Comparison of ENCODE assay signal across 13 cellular contexts in the genomic region with DNA sequence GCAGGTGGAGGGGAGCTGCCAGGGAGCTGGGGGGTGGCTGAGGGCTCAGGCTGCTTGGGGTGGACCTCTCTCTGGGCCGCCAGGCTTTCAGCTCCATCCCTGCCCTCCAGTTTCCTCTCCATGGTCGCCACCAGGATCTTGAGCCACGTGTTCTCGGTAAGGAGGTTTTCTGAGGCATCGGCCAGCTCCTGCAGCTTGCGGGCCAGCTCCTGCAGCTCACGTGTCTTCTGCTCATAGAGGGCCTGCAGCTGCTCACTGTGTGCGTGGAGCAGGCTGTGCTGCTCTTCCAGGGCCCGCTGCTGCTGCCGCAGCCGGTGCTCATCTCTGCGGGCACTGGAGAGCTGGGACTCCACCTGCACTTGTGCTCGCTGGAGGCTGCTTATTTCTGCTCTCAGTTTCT. TPM values are rescaled to one million over a fixed set of nuclear protein-coding genes. Genes with fewer than 3 reads are reported as not detected.
DNase-seq lines count a peak whose midpoint lies in the region; ATAC-seq and TF ChIP-seq lines count a peak whose summit lies in the region.
"Had no signal": no experiment of that assay in that cellular context is flagged by ENCODE, and none has a peak within 500 bp of the region (broad histone marks: within the 10 kb centered on the region; RNA-seq: fewer than 3 reads in every experiment).

No MANE protein-coding gene starts in this region.

- no peak overlapping the region for H3K4me3 Mint-ChIP-seq in activated naive CD4-positive, alpha-beta T cell treated with anti-CD3 and anti-CD28 coated beads, Interleukin-2, amount 50 U/mL, for 24 hours

- H3K27ac ChIP-seq in WERI-Rb-1 = peak overlapping the region; percentile 38; the same call in 1 of the 2 replicates
- no peak overlapping the region for H3K27ac ChIP-seq in suprapubic skin
- H3K27ac ChIP-seq in upper lobe of left lung = peak overlapping the region in 2 of 4 donors; percentile 61 to 71

- H3K9me3 ChIP-seq in WERI-Rb-1 (ENCODE audit: severe bottlenecking) = no peaks in the 10 kb centered on the region
- no peaks in the 10 kb centered on the region for H3K9me3 ChIP-seq in suprapubic skin
- no peaks in the 10 kb centered on the region for H3K9me3 ChIP-seq in upper lobe of left lung

- no peak overlapping the region for H3K4me3 ChIP-seq in WERI-Rb-1 (ENCODE audit: low read depth, low read length)
- H3K4me3 ChIP-seq in suprapubic skin = no peak overlapping the region
- no peak overlapping the region for H3K4me3 ChIP-seq in upper lobe of left lung

- TF ChIP-seq EP300 in suprapubic skin (IDR thresholded peaks at IDR 0.05) = no peak
- TF ChIP-seq EP300 in upper lobe of left lung (IDR thresholded peaks at IDR 0.05) = no peak

- no peak for TF ChIP-seq POLR2A in suprapubic skin (IDR thresholded peaks at IDR 0.05)
- TF ChIP-seq POLR2A in upper lobe of left lung (IDR thresholded peaks at IDR 0.05) = no peak

- H3K36me3 ChIP-seq in WERI-Rb-1 (peaks cover 93% of the 10 kb centered on the region), suprapubic skin (peaks cover 68% of the 10 kb centered on the region), upper lobe of left lung (peaks cover 7 to 85% (median 51%) of the 10 kb centered on the region in 4 donors)

- WGBS in suprapubic skin = 95% methylated on average over 4 of the region's 13 CpGs
- WGBS in upper lobe of left lung, 2 donors = 90 to 92% methylated on average over 7 to 13 of the region's 13 CpGs

- TF ChIP-seq CTCF in WERI-Rb-1 (IDR thresholded peaks at IDR 0.05; ENCODE audit: low read depth, low read length) (no peak), suprapubic skin (IDR thresholded peaks at IDR 0.05) (no peak), upper lobe of left lung (IDR thresholded peaks at IDR 0.05) (no peak)

- H3K27me3 Mint-ChIP-seq in activated naive CD4-positive, alpha-beta T cell treated with anti-CD3 and anti-CD28 coated beads, Interleukin-2, amount 50 U/mL, for 24 hours = no peaks in the 10 kb centered on the region

- peaks cover 2% of the 10 kb centered on the region for H3K36me3 Mint-ChIP-seq in activated naive CD4-positive, alpha-beta T cell treated with anti-CD3 and anti-CD28 coated beads, Interleukin-2, amount 50 U/mL, for 24 hours

- peaks cover 62% of the 10 kb centered on the region for H3K4me1 Mint-ChIP-seq in activated naive CD4-positive, alpha-beta T cell treated with anti-CD3 and anti-CD28 coated beads, Interleukin-2, amount 50 U/mL, for 24 hours

- H3K27me3 ChIP-seq in WERI-Rb-1 (ENCODE audit: insufficient read depth, low read depth, severe bottlenecking) = no peaks in the 10 kb centered on the region
- no peaks in the 10 kb centered on the region for H3K27me3 ChIP-seq in suprapubic skin
- no peaks in the 10 kb centered on the region for H3K27me3 ChIP-seq in upper lobe of left lung

- H3K4me1 ChIP-seq in suprapubic skin (peaks cover 58% of the 10 kb centered on the region), upper lobe of left lung (peaks cover 29 to 44% (median 39%) of the 10 kb centered on the region in 4 donors)

- ATAC-seq in upper lobe of left lung (ENCODE audit: low FRiP score in 2 of 2) = no peak
- ATAC-seq in GM18519 (IDR thresholded peaks at IDR 0.05; ENCODE audit: low FRiP score, unreplicated experiment) = no peak

- DNase-seq in activated naive CD4-positive, alpha-beta T cell treated with anti-CD3 and anti-CD28 coated beads, Interleukin-2, amount 50 U/mL, for 16 hours = no peak
- DNase-seq in WERI-Rb-1 = no peak
- peak; percentile 41 for DNase-seq in medulla oblongata (ENCODE audit: extremely low spot score)
- DNase-seq in suprapubic skin (ENCODE audit: low spot score in 2 of 2) = peak; percentile 32 to 67
- no peak for DNase-seq in upper lobe of left lung
- DNase-seq in NCI-H1694 treated with DMSO at 0.1 percent for 48 hours (lab: John Stamatoyannopoulos, UW) = no peak
- DNase-seq: DMS79 treated with DMSO at 0.1 percent for 48 hours; IMR-90; NCI-H1436; NCI-H748 treated with DMSO at 0.1 percent for 48 hours; stimulated activated CD4-positive, alpha-beta T cell treated with anti-CD3 and anti-CD28 coated beads, Interleukin-15, amount 100 ng/mL, for 24 hours had no signal

- no peaks in the 10 kb centered on the region for H3K9me3 Mint-ChIP-seq in activated naive CD4-positive, alpha-beta T cell treated with anti-CD3 and anti-CD28 coated beads, Interleukin-2, amount 50 U/mL, for 24 hours

- H3K27ac Mint-ChIP-seq in activated naive CD4-positive, alpha-beta T cell treated with anti-CD3 and anti-CD28 coated beads, Interleukin-2, amount 50 U/mL, for 24 hours = peak overlapping the region; percentile 81

RNA-seq across cellular contexts. Expression of gene SNN, which starts 11.0 kb away (rescaled TPM):
- 10 to 100 TPM; 17.0 to 32.7 (median 24.6) TPM for total RNA-seq in suprapubic skin
- total RNA-seq in upper lobe of left lung = 10 to 100 TPM; 14.7 to 29.8 (median 26.1) TPM

Comparison
In these comparisons a context has a peak if more than half of its experiments do, and no peak if none do; other contexts are left out.
1. DNase-seq: peak in medulla oblongata (single experiment) and suprapubic skin (2 of 2); none in activated naive CD4-positive, alpha-beta T cell treated with anti-CD3 and anti-CD28 coated beads, Interleukin-2, amount 50 U/mL, for 16 hours (single experiment), WERI-Rb-1 (single experiment), upper lobe of left lung (0 of 2) and NCI-H1694 treated with DMSO at 0.1 percent for 48 hours (single experiment).